ENCODE assay signal across 8 cellular contexts in genomic region chr14:68781161-68782021, GRCh38. TPM values are rescaled to one million over a fixed set of nuclear protein-coding genes. Genes with fewer than 3 reads are reported as not detected.
DNase-seq lines count a peak whose midpoint lies in the region; TF ChIP-seq lines count a peak whose summit lies in the region.

No MANE protein-coding gene starts in this region.

- TF ChIP-seq EP300 in esophagus muscularis mucosa (IDR thresholded peaks at IDR 0.05) = no peak

- no peak for TF ChIP-seq CTCF in esophagus muscularis mucosa (IDR thresholded peaks at IDR 0.05)

- H3K4me1 ChIP-seq in esophagus muscularis mucosa = peaks cover 36 to 67% (median 60%) of the 10 kb centered on the region in 4 donors

- no peaks in the 10 kb centered on the region for H3K36me3 ChIP-seq in esophagus muscularis mucosa

- H3K27ac ChIP-seq in esophagus muscularis mucosa (replicated peaks in 1 of 4) = peak overlapping the region; percentile 59 to 100 (median 76)

- WGBS in esophagus muscularis mucosa = 74% methylated on average over 14 of the region's 14 CpGs

- no peak for TF ChIP-seq POLR2A in esophagus muscularis mucosa (IDR thresholded peaks at IDR 0.05; ENCODE audit: low read depth)

- H3K4me3 ChIP-seq in esophagus muscularis mucosa = no peak overlapping the region

- no peaks in the 10 kb centered on the region for H3K9me3 ChIP-seq in esophagus muscularis mucosa

- no peaks in the 10 kb centered on the region for H3K27me3 ChIP-seq in esophagus muscularis mucosa

- intact Hi-C loops in esophagus muscularis mucosa (cut with DNase I) (loop anchor here (5.0 to 10.0 kb wide), 2 partner anchors 394 to 637 kb away; no protein-coding TSS in a partner anchor), posterior vena cava (cut with DNase I) (loop anchor here in 1 of 2 donors (10.0 kb wide), 2 partner anchors 387 to 637 kb away; no protein-coding TSS in a partner anchor)

- DNase-seq in D341Med (ENCODE audit: low spot score) (peak; percentile 36), esophagus muscularis mucosa (ENCODE audit: extremely low spot score) (no peak), posterior vena cava (ENCODE audit: low spot score) (peak; percentile 83), hepatic stellate cell (ENCODE audit: low spot score) (no peak), T1000 (lab: John Stamatoyannopoulos, UW) (no peak), GF-D8 (lab: John Stamatoyannopoulos, UW) (no peak), NCI-H2107 (lab: John Stamatoyannopoulos, UW) (no peak)
- DNase-seq in activated CD4-positive, alpha-beta T cell treated with anti-CD3 and anti-CD28 coated beads, Interleukin-2, amount 50 U/mL, for 1 hour = peak; percentile 68

RNA-seq across cellular contexts. Expression of gene ZFP36L1, which starts 11.5 kb away (rescaled TPM):
- 100 to 1,000 TPM; 191 to 704 (median 444) TPM for total RNA-seq in esophagus muscularis mucosa
- 100 to 1,000 TPM; 311 to 319 TPM for total RNA-seq in posterior vena cava

Comparison
In these comparisons a context has a peak if more than half of its experiments do, and no peak if none do; other contexts are left out.
1. DNase-seq: peak in D341Med (single experiment), activated CD4-positive, alpha-beta T cell treated with anti-CD3 and anti-CD28 coated beads, Interleukin-2, amount 50 U/mL, for 1 hour (single experiment) and posterior vena cava (single experiment); none in esophagus muscularis mucosa (single experiment), hepatic stellate cell (single experiment), T1000 (single experiment), GF-D8 (single experiment) and NCI-H2107 (single experiment).